Comparison of ENCODE assay signal across 15 cellular contexts in genomic region chr1:199007423-199007822, GRCh38.
DNase-seq lines count a peak whose midpoint lies in the region; TF ChIP-seq lines count a peak whose summit lies in the region.
"Had no signal": no experiment of that assay in that cellular context is flagged by ENCODE, and none has a peak within 500 bp of the region (broad histone marks: within the 10 kb centered on the region; RNA-seq: fewer than 3 reads in every experiment).

No MANE protein-coding gene starts in this region.

- H3K36me3 ChIP-seq in vagina = no peaks in the 10 kb centered on the region

- H3K4me3 ChIP-seq in choroid plexus epithelial cell (ENCODE audit: low read depth, low read length) = no peak overlapping the region
- H3K4me3 ChIP-seq in vagina = no peak overlapping the region
- H3K4me3 ChIP-seq: mucosa of descending colon had no signal

- DNase-seq in CD1c-positive myeloid dendritic cell (ENCODE audit: extremely low spot score) (peak; percentile 7), KG1 (lab: John Stamatoyannopoulos, UW) (peak; percentile 57), NOMO-1 treated with dmso at 0.1 percent for 144 hours (lab: John Stamatoyannopoulos, UW; ENCODE audit: unreplicated experiment) (peak; percentile 70), choroid plexus epithelial cell (ENCODE audit: low read depth) (peak; percentile 50), ecto neural progenitor cell (ENCODE audit: low spot score) (no peak), putamen (ENCODE audit: low spot score) (no peak), vagina (ENCODE audit: extremely low spot score in 2 of 2) (no peak), SW480 (ENCODE audit: low spot score) (no peak)
- DNase-seq: activated CD4-positive, alpha-beta T cell treated with anti-CD3 and anti-CD28 coated beads for 4 hours; activated naive CD8-positive, alpha-beta T cell treated with anti-CD3 and anti-CD28 coated beads, Interleukin-2, amount 50 U/mL, for 24 hours; activated T-cell treated with anti-CD3 and anti-CD28 coated beads, Interleukin-2, amount 50 U/mL, for 4 hours; DMS 273 treated with DMSO at 0.1 percent for 48 hours; glutamatergic neuron; H9; mucosa of descending colon had no signal

- intact Hi-C loops in vagina (cut with DNase I) = no loop called here

- TF ChIP-seq CTCF in choroid plexus epithelial cell (conservative IDR thresholded peaks at IDR 0.05; ENCODE audit: low read depth, low read length) = no peak
- TF ChIP-seq CTCF in vagina (IDR thresholded peaks at IDR 0.05) = no peak

- no peaks in the 10 kb centered on the region for H3K27me3 ChIP-seq in vagina

- H3K27ac ChIP-seq in vagina = no peak overlapping the region

- H3K9me3 ChIP-seq in vagina = no peaks in the 10 kb centered on the region
- H3K9me3 ChIP-seq: mucosa of descending colon had no signal

- no peak for TF ChIP-seq POLR2A in vagina (IDR thresholded peaks at IDR 0.05)

- H3K4me1 ChIP-seq in vagina = no peaks in the 10 kb centered on the region

Comparison
In these comparisons a context has a peak if more than half of its experiments do, and no peak if none do; other contexts are left out.
1. DNase-seq: peak in CD1c-positive myeloid dendritic cell (single experiment), KG1 (single experiment), NOMO-1 treated with dmso at 0.1 percent for 144 hours (single experiment) and choroid plexus epithelial cell (single experiment); none in ecto neural progenitor cell (single experiment), putamen (single experiment), vagina (0 of 2) and SW480 (single experiment).